Comparison of ENCODE assay signal across 8 cellular contexts in genomic region chr19:21141787-21142464, GRCh38. TPM values are rescaled to one million over a fixed set of nuclear protein-coding genes. Genes with fewer than 3 reads are reported as not detected.
DNase-seq lines count a peak whose midpoint lies in the region; ATAC-seq and TF ChIP-seq lines count a peak whose summit lies in the region.

TSS of gene ZNF431 (plus strand) at chr19:21142040. CDS start at chr19:21142184, 144 bp downstream.

- peaks cover 18% of the 10 kb centered on the region for H3K79me2 ChIP-seq in PC-3 (ENCODE audit: low read length)

- H3K27me3 ChIP-seq in PC-3 (ENCODE audit: low read length) (no peaks in the 10 kb centered on the region), mononuclear cell (ENCODE audit: insufficient read depth, low read length) (no peaks in the 10 kb centered on the region)

- peak within 1 kb of the TSS; percentile 89 for H3K4me2 ChIP-seq in PC-3 (ENCODE audit: low read length)

- ATAC-seq in GM21576 (IDR thresholded peaks at IDR 0.05; ENCODE audit: unreplicated experiment), result peak; percentile 99
- ATAC-seq in PC-3, result peak; percentile 99

- H3K4me3 ChIP-seq in PC-3 (ENCODE audit: low read length) (peak within 1 kb of the TSS; percentile 90), epithelial cell of esophagus (ENCODE audit: low read length) (peak within 1 kb of the TSS; percentile 79), mononuclear cell (ENCODE audit: low read length) (peak within 1 kb of the TSS; percentile 62)

- peaks cover 35% of the 10 kb centered on the region for H3K36me3 ChIP-seq in PC-3 (ENCODE audit: low read depth, low read length)

- no peak for TF ChIP-seq EP300 in Ishikawa (IDR thresholded peaks at IDR 0.05; ENCODE audit: borderline replicate concordance)

- peak within 1 kb of the TSS; percentile 82 for H2AFZ ChIP-seq in PC-3 (ENCODE audit: low read length)

- CTCF ChIA-PET in PC-3 (lab: Charles Lee), result interaction anchor here (0.6 kb wide), 1 partner anchor 57 kb away, joined by 5 read pairs; no protein-coding TSS in a partner anchor

- DNase-seq in DMS153 (lab: John Stamatoyannopoulos, UW) (peak; percentile 94), PC-3 (peak; percentile 94), activated T-cell treated with anti-CD3 and anti-CD28 coated beads for 4 hours (peak; percentile 74), epithelial cell of esophagus (ENCODE audit: low read depth) (peak; percentile 96)
- peak; percentile 71 to 76 for DNase-seq in stimulated activated CD8-positive, alpha-beta memory T cell treated with anti-CD3 and anti-CD28 coated beads, Interleukin-2, amount 100 ng/mL, for 48 hours (ENCODE audit: low read depth in 2 of 2)

- H4K20me1 ChIP-seq in PC-3 (ENCODE audit: low read length), result no peaks in the 10 kb centered on the region

- POLR2A ChIA-PET in PC-3 (lab: Charles Lee; ENCODE audit: unreplicated experiment), result interaction anchor here (0.6 kb wide), 1 partner anchor 22 kb away, joined by 4 read pairs; no protein-coding TSS in a partner anchor

- no peak within 1 kb of the TSS for H3K27ac ChIP-seq in PC-3 (ENCODE audit: low read length)

- H3K9me2 ChIP-seq in PC-3 (replicated peaks; ENCODE audit: low read length), result no peaks in the 10 kb centered on the region

- intact Hi-C loops in PC-3 (cut with micrococcal nuclease), result no loop called here

- H3K9me3 ChIP-seq in PC-3 (ENCODE audit: low read length), result peaks cover 11% of the 10 kb centered on the region; the same call in 1 of the 2 replicates
- no peaks in the 10 kb centered on the region for H3K9me3 ChIP-seq in mononuclear cell (ENCODE audit: low read depth, low read length)

- H3K4me1 ChIP-seq in PC-3 (ENCODE audit: insufficient read depth, low read length) (0 out of 2 replicates have a peak, but pooled peaks cover 6% of the 10 kb centered on the region), mononuclear cell (ENCODE audit: insufficient read depth, low read length) (peaks cover 13% of the 10 kb centered on the region)

- TF ChIP-seq CTCF in PC-3 (conservative IDR thresholded peaks at IDR 0.05; ENCODE audit: low read depth, low read length), result no peak
- TF ChIP-seq CTCF in epithelial cell of esophagus (IDR thresholded peaks at IDR 0.05; ENCODE audit: insufficient read depth, low read depth, low read length, missing control alignments), result no peak

- TF ChIP-seq RAD21 in Ishikawa (IDR thresholded peaks at IDR 0.05; ENCODE audit: low read depth), result no peak

- no peaks in the 10 kb centered on the region for H3F3A ChIP-seq in PC-3 (ENCODE audit: low read length, unreplicated experiment)

- H3K9ac ChIP-seq in PC-3 (ENCODE audit: low read length), result peak within 1 kb of the TSS; percentile 87

- TSS peak; percentile 71 for BruUV-seq in PC-3 (replicated peaks; lab: Mats Ljungman, UMichigan)

TF ChIP-seq in Ishikawa, 13 proteins besides CTCF, POLR2A, EP300 and RAD21:
- TF ChIP-seq ZBTB7A (IDR thresholded peaks at IDR 0.05; ENCODE audit: low read depth) (peak; percentile 41; the same call in 1 of the 2 replicates), MAX (IDR thresholded peaks at IDR 0.05) (no peak), REST (IDR thresholded peaks at IDR 0.05; ENCODE audit: low read depth) (no peak), CREB1 (IDR thresholded peaks at IDR 0.05; ENCODE audit: low read depth) (no peak), FOXM1 (IDR thresholded peaks at IDR 0.05; ENCODE audit: borderline replicate concordance, low read depth) (no peak), TCF12 (IDR thresholded peaks at IDR 0.05; ENCODE audit: low read depth) (no peak), YY1 (IDR thresholded peaks at IDR 0.05; ENCODE audit: low read depth) (peak; percentile 53), TAF1 (IDR thresholded peaks at IDR 0.05; ENCODE audit: low read depth) (peak; percentile 73)

RNA-seq across cellular contexts. Expression of gene ZNF431, which starts in this region (rescaled TPM):
- total RNA-seq in PC-3 (2014; rRNA removed), result 2.5 and 9.2 TPM in 2 replicates
- 23.6 TPM for total RNA-seq in mononuclear cell
